11 cellular contexts compared by ENCODE assay signal in genomic region chr4:71604785-71605184, GRCh38.
DNase-seq lines count a peak whose midpoint lies in the region; ATAC-seq and TF ChIP-seq lines count a peak whose summit lies in the region.
"Had no signal": no experiment of that assay in that cellular context is flagged by ENCODE, and none has a peak within 500 bp of the region (broad histone marks: within the 10 kb centered on the region; RNA-seq: fewer than 3 reads in every experiment).

No MANE protein-coding gene starts in this region.

- no peak overlapping the region for H3K27ac Mint-ChIP-seq in naive thymus-derived CD8-positive, alpha-beta T cell

- H3K4me1 ChIP-seq in OCI-LY3 (ENCODE audit: low read length) = peaks cover 55% of the 10 kb centered on the region
- no peaks in the 10 kb centered on the region for H3K4me1 ChIP-seq in breast epithelium
- H3K4me1 ChIP-seq: BE2C had no signal

- peaks cover 3 to 18% (median 11%) of the 10 kb centered on the region in 5 donors for H3K27me3 Mint-ChIP-seq in naive thymus-derived CD8-positive, alpha-beta T cell

- H3K4me3 Mint-ChIP-seq in naive thymus-derived CD8-positive, alpha-beta T cell = no peak overlapping the region

- intact Hi-C loops in breast epithelium (cut with DNase I; ENCODE audit: low total_unique reads) = no loop called here

- no peak overlapping the region for H3K9ac ChIP-seq in OCI-LY3 (ENCODE audit: low read length)

- H3K36me3 ChIP-seq in OCI-LY3 (replicated peaks; ENCODE audit: low read depth, low read length) (peaks cover 5% of the 10 kb centered on the region), breast epithelium (no peaks in the 10 kb centered on the region)
- H3K36me3 ChIP-seq: BE2C had no signal

- no peaks in the 10 kb centered on the region for H3K9me3 ChIP-seq in OCI-LY3 (ENCODE audit: insufficient read depth, low read length)
- no peaks in the 10 kb centered on the region for H3K9me3 ChIP-seq in breast epithelium
- H3K9me3 ChIP-seq: BE2C had no signal

- H3K4me3 ChIP-seq in OCI-LY3 (ENCODE audit: low read length) (peak overlapping the region; percentile 39), breast epithelium (no peak overlapping the region)

- H4K20me1 ChIP-seq in OCI-LY3 (ENCODE audit: insufficient read depth, low read length) = no peaks in the 10 kb centered on the region

- TF ChIP-seq CTCF in OCI-LY3 (IDR thresholded peaks at IDR 0.05; ENCODE audit: low read depth, low read length) = no peak
- no peak for TF ChIP-seq CTCF in breast epithelium (IDR thresholded peaks at IDR 0.05)

- TF ChIP-seq POLR2A in breast epithelium (IDR thresholded peaks at IDR 0.05) = no peak

- H3K36me3 Mint-ChIP-seq in naive thymus-derived CD8-positive, alpha-beta T cell = no peaks in the 10 kb centered on the region

- ATAC-seq in GM18511 (IDR thresholded peaks at IDR 0.05; ENCODE audit: unreplicated experiment) = peak; percentile 86
- peak; percentile 77 for ATAC-seq in GM21423 (IDR thresholded peaks at IDR 0.05; ENCODE audit: unreplicated experiment)
- peak; percentile 98 for ATAC-seq in HG03039 (IDR thresholded peaks at IDR 0.05; ENCODE audit: unreplicated experiment)
- ATAC-seq in naive thymus-derived CD8-positive, alpha-beta T cell = no peak
- ATAC-seq: PC-3 had no signal

- H2AFZ ChIP-seq in OCI-LY3 (ENCODE audit: low read depth, low read length) = no peak overlapping the region

- peak overlapping the region; percentile 68 for H3K4me2 ChIP-seq in OCI-LY3 (ENCODE audit: low read length)

- H3K4me1 Mint-ChIP-seq in naive thymus-derived CD8-positive, alpha-beta T cell = no peaks in the 10 kb centered on the region

- H3K79me2 ChIP-seq in OCI-LY3 (ENCODE audit: low read length) = no peaks in the 10 kb centered on the region

- H3K27ac ChIP-seq in OCI-LY3 (ENCODE audit: low read length) (peak overlapping the region; percentile 36), breast epithelium (no peak overlapping the region)

- peaks cover 10% of the 10 kb centered on the region; the same call in 1 of the 2 replicates for H3K27me3 ChIP-seq in OCI-LY3 (ENCODE audit: low read depth, low read length)
- no peaks in the 10 kb centered on the region for H3K27me3 ChIP-seq in breast epithelium
- H3K27me3 ChIP-seq: BE2C had no signal

- no peak for DNase-seq in NCI-H146 (lab: John Stamatoyannopoulos, UW)
- no peak for DNase-seq in breast epithelium (ENCODE audit: low spot score in 2 of 2)
- DNase-seq in naive thymus-derived CD8-positive, alpha-beta T cell = no peak
- DNase-seq in GDM1 (lab: John Stamatoyannopoulos, UW) = no peak
- DNase-seq: BE2C, NCI-H2029, PC-3 had no signal

- POLR2A ChIA-PET in naive thymus-derived CD8-positive, alpha-beta T cell (lab: Charles Lee) = interaction anchor here (0.6 kb wide), 1 partner anchor 100 kb away, joined by 4 read pairs; no protein-coding TSS in a partner anchor

- H3K9me3 Mint-ChIP-seq in naive thymus-derived CD8-positive, alpha-beta T cell = peaks cover 0 to 11% (median 3%) of the 10 kb centered on the region in 9 donors

Comparison
In these comparisons a context has a peak if more than half of its experiments do, and no peak if none do; other contexts are left out.
1. ATAC-seq: peak in GM18511 (single experiment), GM21423 (single experiment) and HG03039 (single experiment); none in naive thymus-derived CD8-positive, alpha-beta T cell (0 of 2).